ENCODE assay signal across 1 cellular context in the genomic region with DNA sequence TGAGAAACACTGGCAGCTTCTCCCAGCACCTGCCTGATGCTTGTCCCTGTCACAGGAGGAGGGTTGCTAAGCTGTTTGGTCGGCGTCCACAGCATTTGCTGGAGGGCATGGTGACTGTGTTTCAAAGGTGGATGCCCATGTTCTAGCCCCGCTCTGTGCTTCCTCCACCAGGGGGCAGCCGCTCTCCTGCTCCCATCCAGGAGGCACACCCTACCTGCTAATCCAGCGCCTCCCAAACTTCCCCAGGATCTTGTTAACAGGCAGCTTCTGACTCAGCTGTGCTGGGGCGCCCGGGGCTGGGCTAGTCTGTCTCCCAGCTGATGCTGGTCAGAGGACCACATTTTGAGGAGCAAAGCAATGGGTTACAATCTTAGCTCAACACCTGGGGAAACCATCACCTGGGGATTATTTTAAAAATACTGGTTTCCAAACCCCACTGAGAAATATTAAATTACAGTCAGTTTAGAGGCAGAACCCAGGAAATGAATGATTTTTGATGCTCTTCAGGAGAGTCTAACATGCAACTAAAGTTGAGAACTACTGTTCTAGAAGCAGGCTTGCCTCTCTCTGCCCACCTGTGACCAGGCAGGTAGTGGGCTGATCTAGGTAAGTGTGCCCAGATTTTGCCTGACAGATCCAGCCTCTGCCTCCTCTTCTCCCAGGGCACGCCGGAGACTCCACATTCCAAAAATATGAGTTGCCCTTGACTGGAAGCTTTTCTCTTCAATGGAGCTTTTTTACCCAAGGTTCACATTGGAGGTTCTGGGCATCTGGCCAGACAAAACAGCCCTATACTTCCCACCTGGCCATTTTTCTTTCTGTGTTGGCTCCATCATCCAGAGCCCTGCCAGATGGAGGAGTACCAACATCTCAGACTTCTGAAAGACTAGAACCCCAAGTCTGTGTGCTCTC.
TF ChIP-seq lines count a peak whose summit lies in the region.

No MANE protein-coding gene starts in this region.

TF ChIP-seq in GM23338, 12 proteins besides CTCF, POLR2A, EP300 and RAD21 (continued from another document):
- TF ChIP-seq, protein P1, sequence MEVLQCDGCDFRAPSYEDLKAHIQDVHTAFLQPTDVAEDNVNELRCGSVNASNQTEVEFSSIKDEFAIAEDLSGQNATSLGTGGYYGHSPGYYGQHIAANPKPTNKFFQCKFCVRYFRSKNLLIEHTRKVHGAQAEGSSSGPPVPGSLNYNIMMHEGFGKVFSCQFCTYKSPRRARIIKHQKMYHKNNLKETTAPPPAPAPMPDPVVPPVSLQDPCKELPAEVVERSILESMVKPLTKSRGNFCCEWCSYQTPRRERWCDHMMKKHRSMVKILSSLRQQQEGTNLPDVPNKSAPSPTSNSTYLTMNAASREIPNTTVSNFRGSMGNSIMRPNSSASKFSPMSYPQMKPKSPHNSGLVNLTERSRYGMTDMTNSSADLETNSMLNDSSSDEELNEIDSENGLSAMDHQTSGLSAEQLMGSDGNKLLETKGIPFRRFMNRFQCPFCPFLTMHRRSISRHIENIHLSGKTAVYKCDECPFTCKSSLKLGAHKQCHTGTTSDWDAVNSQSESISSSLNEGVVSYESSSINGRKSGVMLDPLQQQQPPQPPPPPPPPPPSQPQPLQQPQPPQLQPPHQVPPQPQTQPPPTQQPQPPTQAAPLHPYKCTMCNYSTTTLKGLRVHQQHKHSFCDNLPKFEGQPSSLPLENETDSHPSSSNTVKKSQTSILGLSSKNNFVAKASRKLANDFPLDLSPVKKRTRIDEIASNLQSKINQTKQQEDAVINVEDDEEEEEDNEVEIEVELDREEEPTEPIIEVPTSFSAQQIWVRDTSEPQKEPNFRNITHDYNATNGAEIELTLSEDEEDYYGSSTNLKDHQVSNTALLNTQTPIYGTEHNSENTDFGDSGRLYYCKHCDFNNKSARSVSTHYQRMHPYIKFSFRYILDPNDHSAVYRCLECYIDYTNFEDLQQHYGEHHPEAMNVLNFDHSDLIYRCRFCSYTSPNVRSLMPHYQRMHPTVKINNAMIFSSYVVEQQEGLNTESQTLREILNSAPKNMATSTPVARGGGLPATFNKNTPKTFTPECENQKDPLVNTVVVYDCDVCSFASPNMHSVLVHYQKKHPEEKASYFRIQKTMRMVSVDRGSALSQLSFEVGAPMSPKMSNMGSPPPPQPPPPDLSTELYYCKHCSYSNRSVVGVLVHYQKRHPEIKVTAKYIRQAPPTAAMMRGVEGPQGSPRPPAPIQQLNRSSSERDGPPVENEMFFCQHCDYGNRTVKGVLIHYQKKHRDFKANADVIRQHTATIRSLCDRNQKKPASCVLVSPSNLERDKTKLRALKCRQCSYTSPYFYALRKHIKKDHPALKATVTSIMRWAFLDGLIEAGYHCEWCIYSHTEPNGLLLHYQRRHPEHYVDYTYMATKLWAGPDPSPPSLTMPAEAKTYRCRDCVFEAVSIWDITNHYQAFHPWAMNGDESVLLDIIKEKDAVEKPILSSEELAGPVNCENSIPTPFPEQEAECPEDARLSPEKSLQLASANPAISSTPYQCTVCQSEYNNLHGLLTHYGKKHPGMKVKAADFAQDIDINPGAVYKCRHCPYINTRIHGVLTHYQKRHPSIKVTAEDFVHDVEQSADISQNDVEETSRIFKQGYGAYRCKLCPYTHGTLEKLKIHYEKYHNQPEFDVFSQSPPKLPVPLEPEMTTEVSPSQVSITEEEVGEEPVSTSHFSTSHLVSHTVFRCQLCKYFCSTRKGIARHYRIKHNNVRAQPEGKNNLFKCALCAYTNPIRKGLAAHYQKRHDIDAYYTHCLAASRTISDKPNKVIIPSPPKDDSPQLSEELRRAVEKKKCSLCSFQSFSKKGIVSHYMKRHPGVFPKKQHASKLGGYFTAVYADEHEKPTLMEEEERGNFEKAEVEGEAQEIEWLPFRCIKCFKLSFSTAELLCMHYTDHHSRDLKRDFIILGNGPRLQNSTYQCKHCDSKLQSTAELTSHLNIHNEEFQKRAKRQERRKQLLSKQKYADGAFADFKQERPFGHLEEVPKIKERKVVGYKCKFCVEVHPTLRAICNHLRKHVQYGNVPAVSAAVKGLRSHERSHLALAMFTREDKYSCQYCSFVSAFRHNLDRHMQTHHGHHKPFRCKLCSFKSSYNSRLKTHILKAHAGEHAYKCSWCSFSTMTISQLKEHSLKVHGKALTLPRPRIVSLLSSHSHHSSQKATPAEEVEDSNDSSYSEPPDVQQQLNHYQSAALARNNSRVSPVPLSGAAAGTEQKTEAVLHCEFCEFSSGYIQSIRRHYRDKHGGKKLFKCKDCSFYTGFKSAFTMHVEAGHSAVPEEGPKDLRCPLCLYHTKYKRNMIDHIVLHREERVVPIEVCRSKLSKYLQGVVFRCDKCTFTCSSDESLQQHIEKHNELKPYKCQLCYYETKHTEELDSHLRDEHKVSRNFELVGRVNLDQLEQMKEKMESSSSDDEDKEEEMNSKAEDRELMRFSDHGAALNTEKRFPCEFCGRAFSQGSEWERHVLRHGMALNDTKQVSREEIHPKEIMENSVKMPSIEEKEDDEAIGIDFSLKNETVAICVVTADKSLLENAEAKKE (CRISPR knock-in tag; IDR thresholded peaks at IDR 0.05) = no peak
- TF ChIP-seq STAT1 (IDR thresholded peaks at IDR 0.05; ENCODE audit: unreplicated experiment) = no peak
- TF ChIP-seq ZNF331 (CRISPR knock-in tag; IDR thresholded peaks at IDR 0.05; ENCODE audit: low read depth) = no peak
- TF ChIP-seq EZH2phosphoT487 (IDR thresholded peaks at IDR 0.05; ENCODE audit: unreplicated experiment) = no peak
- no peak for TF ChIP-seq EZH2 (IDR thresholded peaks at IDR 0.05; ENCODE audit: low read depth, unreplicated experiment)
- TF ChIP-seq JUNB (IDR thresholded peaks at IDR 0.05; ENCODE audit: unreplicated experiment) = no peak
- TF ChIP-seq, protein P2, sequence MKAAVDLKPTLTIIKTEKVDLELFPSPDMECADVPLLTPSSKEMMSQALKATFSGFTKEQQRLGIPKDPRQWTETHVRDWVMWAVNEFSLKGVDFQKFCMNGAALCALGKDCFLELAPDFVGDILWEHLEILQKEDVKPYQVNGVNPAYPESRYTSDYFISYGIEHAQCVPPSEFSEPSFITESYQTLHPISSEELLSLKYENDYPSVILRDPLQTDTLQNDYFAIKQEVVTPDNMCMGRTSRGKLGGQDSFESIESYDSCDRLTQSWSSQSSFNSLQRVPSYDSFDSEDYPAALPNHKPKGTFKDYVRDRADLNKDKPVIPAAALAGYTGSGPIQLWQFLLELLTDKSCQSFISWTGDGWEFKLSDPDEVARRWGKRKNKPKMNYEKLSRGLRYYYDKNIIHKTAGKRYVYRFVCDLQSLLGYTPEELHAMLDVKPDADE (IDR thresholded peaks at IDR 0.05) = no peak
- TF ChIP-seq POLR2AphosphoS5 (IDR thresholded peaks at IDR 0.05; ENCODE audit: low read depth) = no peak
TF ChIP-seq in GM23338: peak in this region for 0.
